In genomic region chr1:224761245-224761644, GRCh38 we compare ENCODE assay signal across 20 cellular contexts.
"Had no signal": no experiment of that assay in that cellular context is flagged by ENCODE, and none has a peak within 500 bp of the region (broad histone marks: within the 10 kb centered on the region; RNA-seq: fewer than 3 reads in every experiment).

No MANE protein-coding gene starts in this region.

- H3K27me3 ChIP-seq: SJSA1 had no signal

- H3K27ac ChIP-seq: SJSA1, SK-N-MC had no signal

- H3K4me3 ChIP-seq: SJSA1, SK-N-MC had no signal

- H3K36me3 ChIP-seq: SJSA1 had no signal

- H3K4me1 ChIP-seq: SJSA1 had no signal

- FAIRE-seq: RCC 7860 had no signal

- H3K9me3 ChIP-seq: SJSA1 had no signal

- DNase-seq: KBM-7, MV-4-11, NCI-H1048, NCI-H1105, NCI-H1417, NCI-H1436 treated with DMSO at 0.1 percent for 48 hours, NCI-H1694, NCI-H187 treated with DMSO at 0.1 percent for 48 hours, NCI-H2029 treated with DMSO at 0.1 percent for 48 hours, NCI-H2171 treated with DMSO at 0.1 percent for 48 hours, NCI-H345, NCI-H446 treated with DMSO at 0.1 percent for 48 hours, NCI-H510A treated with DMSO at 0.1 percent for 48 hours, NCI-H526, Right ventricle myocardium superior, RPMI8226, SIG-M5 had no signal
